Comparison of ENCODE assay signal across 1 cellular context in genomic region chr10:100998991-100999741, GRCh38.
A peak's percentile ranks its signal among the peaks of the same experiment; 100 is the strongest.
TF ChIP-seq lines count a peak whose summit lies in the region.

No MANE protein-coding gene starts in this region.

TF ChIP-seq in HepG2, 621 proteins besides CTCF, POLR2A, EP300 and RAD21 (continued from another document and continues in another):
- TF ChIP-seq SP5 (CRISPR knock-in tag; IDR thresholded peaks at IDR 0.05; ENCODE audit: borderline replicate concordance, low read depth) (0 out of 2 replicates have a peak, but pooled peaks have one; percentile 26), SOX13 (IDR thresholded peaks at IDR 0.05) (no peak), SOX13 (CRISPR knock-in tag; conservative IDR thresholded peaks at IDR 0.05 in 1 of 2, IDR thresholded peaks at IDR 0.05 in 1 of 2) (peak in 1 of 2 experiments; percentile 43; a peak in 2 of 4 replicates), ZNF577 (CRISPR knock-in tag; IDR thresholded peaks at IDR 0.05; ENCODE audit: borderline replicate concordance, low read depth) (no peak), POLR2AphosphoS2 (IDR thresholded peaks at IDR 0.05; ENCODE audit: low read depth, low read length) (no peak), BCL6 (CRISPR knock-in tag; IDR thresholded peaks at IDR 0.05) (no peak; the same call in 1 of the 2 replicates), EZH2 (conservative IDR thresholded peaks at IDR 0.05; ENCODE audit: low read depth, low read length) (no peak), STAG1 (CRISPR knock-in tag; IDR thresholded peaks at IDR 0.05) (peak; percentile 51; the same call in 1 of the 2 replicates), MNT (IDR thresholded peaks at IDR 0.05) (no peak), CAMTA2 (CRISPR knock-in tag; IDR thresholded peaks at IDR 0.05; ENCODE audit: borderline replicate concordance) (peak; percentile 72; the same call in 1 of the 2 replicates), DMAP1 (CRISPR knock-in tag; IDR thresholded peaks at IDR 0.05) (peak; percentile 74), POGK (CRISPR knock-in tag; conservative IDR thresholded peaks at IDR 0.05) (peak; percentile 12; the same call in 1 of the 2 replicates), SALL1 (CRISPR knock-in tag; IDR thresholded peaks at IDR 0.05) (peak; percentile 62; the same call in 1 of the 2 replicates), PBX2 (CRISPR knock-in tag; IDR thresholded peaks at IDR 0.05) (no peak), ZNF781 (CRISPR knock-in tag; IDR thresholded peaks at IDR 0.05; ENCODE audit: borderline replicate concordance, not compliant biosample characterization) (no peak), ZNF737 (CRISPR knock-in tag; IDR thresholded peaks at IDR 0.05; ENCODE audit: borderline replicate concordance) (no peak), ZNF652 (CRISPR knock-in tag; IDR thresholded peaks at IDR 0.05; ENCODE audit: borderline replicate concordance, low read depth) (no peak), ZBTB34 (CRISPR knock-in tag; IDR thresholded peaks at IDR 0.05) (peak; percentile 20), ZBTB4 (CRISPR knock-in tag; IDR thresholded peaks at IDR 0.05; ENCODE audit: borderline replicate concordance) (no peak), TIGD3 (CRISPR knock-in tag; IDR thresholded peaks at IDR 0.05; ENCODE audit: borderline replicate concordance) (no peak), JUNB (CRISPR knock-in tag; IDR thresholded peaks at IDR 0.05; ENCODE audit: borderline replicate concordance) (peak; percentile 48; the same call in 1 of the 2 replicates), TBL1XR1 (IDR thresholded peaks at IDR 0.05; ENCODE audit: borderline replicate concordance, low read length, partially characterized antibody) (no peak), ETV6 (CRISPR knock-in tag; conservative IDR thresholded peaks at IDR 0.05) (no peak), ZEB1 (IDR thresholded peaks at IDR 0.05; ENCODE audit: insufficient replicate concordance, low read depth) (no peak), ZNF878 (CRISPR knock-in tag; IDR thresholded peaks at IDR 0.05) (no peak), TOE1 (CRISPR knock-in tag; IDR thresholded peaks at IDR 0.05) (no peak), ZNF136 (CRISPR knock-in tag; IDR thresholded peaks at IDR 0.05; ENCODE audit: low read depth) (no peak), SP1 (IDR thresholded peaks at IDR 0.05) (no peak), SP1 (CRISPR knock-in tag; IDR thresholded peaks at IDR 0.05) (peak; percentile 44; the same call in 1 of the 2 replicates), ZBTB42 (CRISPR knock-in tag; IDR thresholded peaks at IDR 0.05) (0 out of 2 replicates have a peak, but pooled peaks have one; percentile 44), ZNF34 (CRISPR knock-in tag; IDR thresholded peaks at IDR 0.05; ENCODE audit: borderline replicate concordance) (no peak), BHLHE40 (IDR thresholded peaks at IDR 0.05; ENCODE audit: low read length) (no peak), ZBTB40 (IDR thresholded peaks at IDR 0.05) (no peak), ZBTB40 (CRISPR knock-in tag; IDR thresholded peaks at IDR 0.05) (peak; percentile 29; the same call in 1 of the 2 replicates), ZBTB37 (CRISPR knock-in tag; IDR thresholded peaks at IDR 0.05) (no peak), PHF8 (CRISPR knock-in tag; IDR thresholded peaks at IDR 0.05) (peak; percentile 65), ATF1 (CRISPR knock-in tag; IDR thresholded peaks at IDR 0.05) (no peak), SRSF9 (IDR thresholded peaks at IDR 0.05; ENCODE audit: borderline replicate concordance, insufficient read depth, low read depth, low read length, poor library complexity, severe bottlenecking) (no peak)
